In the genomic region with DNA sequence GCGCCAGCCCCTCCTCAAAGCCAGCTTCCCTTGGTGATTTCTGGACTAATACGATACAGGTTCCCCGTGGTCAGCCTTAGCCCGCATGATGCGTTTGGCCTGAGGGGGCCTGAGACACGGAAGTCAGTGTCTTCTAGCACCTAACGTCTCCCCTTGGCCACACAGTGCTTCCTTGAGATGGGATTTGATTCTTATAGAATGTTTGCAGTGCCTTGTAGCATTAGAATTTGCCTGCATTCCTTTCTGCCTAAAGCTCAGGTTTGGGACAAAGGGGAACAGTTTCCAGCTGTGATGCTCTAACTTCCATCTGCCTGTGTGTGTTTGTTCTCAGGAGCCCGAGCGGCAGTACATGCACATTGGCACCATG, we compare ENCODE assay signal across 14 cellular contexts. TPM values are rescaled to one million over a fixed set of nuclear protein-coding genes. Genes with fewer than 3 reads are reported as not detected.
DNase-seq lines count a peak whose midpoint lies in the region; ATAC-seq and TF ChIP-seq lines count a peak whose summit lies in the region.
"Had no signal": no experiment of that assay in that cellular context is flagged by ENCODE, and none has a peak within 500 bp of the region (broad histone marks: within the 10 kb centered on the region; RNA-seq: fewer than 3 reads in every experiment).

No MANE protein-coding gene starts in this region.

- DNase-seq in activated CD8-positive, alpha-beta T cell treated with anti-CD3 and anti-CD28 coated beads for 36 hours, result no peak
- DNase-seq in activated CD8-positive, alpha-beta T cell treated with anti-CD3 and anti-CD28 coated beads, Interleukin-2, amount 10 ng/mL, durations not matched to agents 7 days and 5 days, result no peak
- no peak for DNase-seq in WTC11 (ENCODE audit: low spot score)
- DNase-seq in stimulated activated effector memory CD8-positive, alpha-beta T cell treated with anti-CD3 and anti-CD28 coated beads, Interleukin-12 subunit alpha, Interleukin-12 subunit beta, amount 100 ng/mL, for 72 hours (ENCODE audit: low spot score in 2 of 2), result no peak
- no peak for DNase-seq in lower leg skin (ENCODE audit: low spot score in 2 of 2)
- DNase-seq in NCI-H146 treated with DMSO at 0.1 percent for 48 hours (lab: John Stamatoyannopoulos, UW; ENCODE audit: unreplicated experiment), result no peak

- peaks cover 31% of the 10 kb centered on the region for H3K27me3 Mint-ChIP-seq in activated CD8-positive, alpha-beta T cell treated with anti-CD3 and anti-CD28 coated beads for 36 hours
- peaks cover 9% of the 10 kb centered on the region for H3K27me3 Mint-ChIP-seq in activated CD8-positive, alpha-beta T cell treated with anti-CD3 and anti-CD28 coated beads, Interleukin-2, amount 10 ng/mL, durations not matched to agents 7 days and 5 days (ENCODE audit: low read depth)
- H3K27me3 Mint-ChIP-seq in WTC11 (ENCODE audit: low read depth), result no peaks in the 10 kb centered on the region

- WGBS in lower leg skin, 2 donors, result 54 to 63% methylated on average over 8 to 9 of the region's 9 CpGs

- CTCF ChIA-PET in activated CD8-positive, alpha-beta T cell treated with anti-CD3 and anti-CD28 coated beads for 36 hours (lab: Charles Lee), result interaction anchor here (0.9 to 2.3 kb wide), 12 partner anchors 8 to 1039 kb away, joined by 3 to 10 read pairs (median 4); no protein-coding TSS in a partner anchor
- CTCF ChIA-PET in activated CD8-positive, alpha-beta T cell treated with anti-CD3 and anti-CD28 coated beads, Interleukin-2, amount 10 ng/mL, durations not matched to agents 7 days and 5 days (lab: Charles Lee), result interaction anchor here (0.9 to 3.3 kb wide), 7 partner anchors 12 to 1051 kb away, joined by 3 to 11 read pairs (median 3); no protein-coding TSS in a partner anchor
- CTCF ChIA-PET in WTC11 (lab: Charles Lee), result interaction anchor here (1.0 to 2.9 kb wide), 24 partner anchors 9 to 997 kb away, joined by 3 to 28 read pairs (median 5); a partner anchor contains a TSS

- no peak overlapping the region for H3K27ac Mint-ChIP-seq in activated CD8-positive, alpha-beta T cell treated with anti-CD3 and anti-CD28 coated beads for 36 hours
- no peak overlapping the region for H3K27ac Mint-ChIP-seq in activated CD8-positive, alpha-beta T cell treated with anti-CD3 and anti-CD28 coated beads, Interleukin-2, amount 10 ng/mL, durations not matched to agents 7 days and 5 days
- H3K27ac Mint-ChIP-seq in WTC11, result peak overlapping the region; percentile 86; the same call in 1 of the 2 replicates
- H3K27ac Mint-ChIP-seq in stimulated activated effector memory CD8-positive, alpha-beta T cell treated with anti-CD3 and anti-CD28 coated beads, Interleukin-12 subunit alpha, Interleukin-12 subunit beta, amount 100 ng/mL, for 72 hours, result no peak overlapping the region
- H3K27ac Mint-ChIP-seq: activated naive CD4-positive, alpha-beta T cell treated with anti-CD3 and anti-CD28 coated beads, Interleukin-2, amount 50 U/mL, for 24 hours; dendritic cell treated with granulocyte-macrophage colony-stimulating factor and Interleukin-4, amounts not matched to agents 40 ng/mL and 50 ng/mL, for 4 days had no signal

- peak; percentile 17 for ATAC-seq in activated CD8-positive, alpha-beta T cell treated with anti-CD3 and anti-CD28 coated beads for 36 hours
- ATAC-seq in activated CD8-positive, alpha-beta T cell treated with anti-CD3 and anti-CD28 coated beads, Interleukin-2, amount 10 ng/mL, durations not matched to agents 7 days and 5 days, result no peak
- ATAC-seq in HG03064 (IDR thresholded peaks at IDR 0.05; ENCODE audit: low read depth, unreplicated experiment) (peak; percentile 13), WTC11 (no peak; the same call in 1 of the 2 replicates), GM21515 (IDR thresholded peaks at IDR 0.05; ENCODE audit: unreplicated experiment) (no peak)
- peak; percentile 9 for ATAC-seq in stimulated activated effector memory CD8-positive, alpha-beta T cell treated with anti-CD3 and anti-CD28 coated beads, Interleukin-12 subunit alpha, Interleukin-12 subunit beta, amount 100 ng/mL, for 72 hours

- H3K36me3 Mint-ChIP-seq in activated CD8-positive, alpha-beta T cell treated with anti-CD3 and anti-CD28 coated beads for 36 hours (ENCODE audit: low read depth), result no peaks in the 10 kb centered on the region
- H3K36me3 Mint-ChIP-seq in activated CD8-positive, alpha-beta T cell treated with anti-CD3 and anti-CD28 coated beads, Interleukin-2, amount 10 ng/mL, durations not matched to agents 7 days and 5 days (ENCODE audit: low read depth), result no peaks in the 10 kb centered on the region
- peaks cover 56% of the 10 kb centered on the region for H3K36me3 Mint-ChIP-seq in WTC11
- no peaks in the 10 kb centered on the region for H3K36me3 Mint-ChIP-seq in stimulated activated effector memory CD8-positive, alpha-beta T cell treated with anti-CD3 and anti-CD28 coated beads, Interleukin-12 subunit alpha, Interleukin-12 subunit beta, amount 100 ng/mL, for 72 hours
- H3K36me3 Mint-ChIP-seq: activated naive CD4-positive, alpha-beta T cell treated with anti-CD3 and anti-CD28 coated beads, Interleukin-2, amount 50 U/mL, for 24 hours had no signal

- POLR2A ChIA-PET in activated CD8-positive, alpha-beta T cell treated with anti-CD3 and anti-CD28 coated beads for 36 hours (lab: Charles Lee), result interaction anchor here (1.2 kb wide), 1 partner anchor 41 kb away, joined by 3 read pairs; no protein-coding TSS in a partner anchor
- POLR2A ChIA-PET in activated CD8-positive, alpha-beta T cell treated with anti-CD3 and anti-CD28 coated beads, Interleukin-2, amount 10 ng/mL, durations not matched to agents 7 days and 5 days (lab: Charles Lee), result no interaction called here
- POLR2A ChIA-PET in WTC11 (lab: Charles Lee), result no interaction called here

- no peak overlapping the region for H3K4me3 Mint-ChIP-seq in activated CD8-positive, alpha-beta T cell treated with anti-CD3 and anti-CD28 coated beads for 36 hours
- no peak overlapping the region for H3K4me3 Mint-ChIP-seq in activated CD8-positive, alpha-beta T cell treated with anti-CD3 and anti-CD28 coated beads, Interleukin-2, amount 10 ng/mL, durations not matched to agents 7 days and 5 days
- H3K4me3 Mint-ChIP-seq in WTC11, result no peak overlapping the region
- H3K4me3 Mint-ChIP-seq in stimulated activated effector memory CD8-positive, alpha-beta T cell treated with anti-CD3 and anti-CD28 coated beads, Interleukin-12 subunit alpha, Interleukin-12 subunit beta, amount 100 ng/mL, for 72 hours, result no peak overlapping the region
- H3K4me3 Mint-ChIP-seq: activated naive CD4-positive, alpha-beta T cell treated with anti-CD3 and anti-CD28 coated beads, Interleukin-2, amount 50 U/mL, for 24 hours; dendritic cell treated with granulocyte-macrophage colony-stimulating factor and Interleukin-4, amounts not matched to agents 40 ng/mL and 50 ng/mL, for 4 days had no signal

- no peak for TF ChIP-seq POLR2A in lower leg skin (IDR thresholded peaks at IDR 0.05)

- intact Hi-C loops in activated CD8-positive, alpha-beta T cell treated with anti-CD3 and anti-CD28 coated beads for 36 hours (cut with micrococcal nuclease), result no loop called here
- intact Hi-C loops in lower leg skin (cut with DNase I; ENCODE audit: low total_unique reads), result no loop called here

- H3K4me3 ChIP-seq in lower leg skin (ENCODE audit: low read depth, poor library complexity, severe bottlenecking), result no peak overlapping the region

- peak; percentile 28 for TF ChIP-seq CTCF in activated CD8-positive, alpha-beta T cell treated with anti-CD3 and anti-CD28 coated beads for 36 hours (IDR thresholded peaks at IDR 0.05)
- TF ChIP-seq CTCF in WTC11 (IDR thresholded peaks at IDR 0.05) (no peak), lower leg skin (IDR thresholded peaks at IDR 0.05) (no peak)

- H3K4me1 Mint-ChIP-seq in activated CD8-positive, alpha-beta T cell treated with anti-CD3 and anti-CD28 coated beads for 36 hours (ENCODE audit: low read depth), result no peaks in the 10 kb centered on the region
- no peaks in the 10 kb centered on the region for H3K4me1 Mint-ChIP-seq in activated CD8-positive, alpha-beta T cell treated with anti-CD3 and anti-CD28 coated beads, Interleukin-2, amount 10 ng/mL, durations not matched to agents 7 days and 5 days (ENCODE audit: low read depth)
- peaks cover 29% of the 10 kb centered on the region for H3K4me1 Mint-ChIP-seq in WTC11
- no peaks in the 10 kb centered on the region for H3K4me1 Mint-ChIP-seq in stimulated activated effector memory CD8-positive, alpha-beta T cell treated with anti-CD3 and anti-CD28 coated beads, Interleukin-12 subunit alpha, Interleukin-12 subunit beta, amount 100 ng/mL, for 72 hours
- H3K4me1 Mint-ChIP-seq: activated naive CD4-positive, alpha-beta T cell treated with anti-CD3 and anti-CD28 coated beads, Interleukin-2, amount 50 U/mL, for 24 hours had no signal

- no peaks in the 10 kb centered on the region for H3K9me3 Mint-ChIP-seq in activated CD8-positive, alpha-beta T cell treated with anti-CD3 and anti-CD28 coated beads for 36 hours
- no peaks in the 10 kb centered on the region for H3K9me3 Mint-ChIP-seq in activated CD8-positive, alpha-beta T cell treated with anti-CD3 and anti-CD28 coated beads, Interleukin-2, amount 10 ng/mL, durations not matched to agents 7 days and 5 days (ENCODE audit: insufficient read depth)
- H3K9me3 Mint-ChIP-seq in WTC11, result no peaks in the 10 kb centered on the region
- no peaks in the 10 kb centered on the region for H3K9me3 Mint-ChIP-seq in stimulated activated effector memory CD8-positive, alpha-beta T cell treated with anti-CD3 and anti-CD28 coated beads, Interleukin-12 subunit alpha, Interleukin-12 subunit beta, amount 100 ng/mL, for 72 hours
- H3K9me3 Mint-ChIP-seq: activated naive CD4-positive, alpha-beta T cell treated with anti-CD3 and anti-CD28 coated beads, Interleukin-2, amount 50 U/mL, for 24 hours; dendritic cell treated with granulocyte-macrophage colony-stimulating factor and Interleukin-4, amounts not matched to agents 40 ng/mL and 50 ng/mL, for 4 days had no signal

TF ChIP-seq in WTC11, 78 proteins besides CTCF, POLR2A, EP300 and RAD21 (continues in another document):
- TF ChIP-seq ATF1 (CRISPR knock-in tag; IDR thresholded peaks at IDR 0.05), result no peak

RNA-seq across cellular contexts. Expression of a gene that starts 34.4 kb away (rescaled TPM):
- not detected for total RNA-seq in activated CD8-positive, alpha-beta T cell treated with anti-CD3 and anti-CD28 coated beads for 36 hours
- total RNA-seq in activated CD8-positive, alpha-beta T cell treated with anti-CD3 and anti-CD28 coated beads, Interleukin-2, amount 10 ng/mL, durations not matched to agents 7 days and 5 days, result not detected
- total RNA-seq in WTC11 (2021) (0.21 to 0.64 TPM (median 0.33 TPM) in 3 replicates), lower leg skin (under 1 TPM in 2 of 4 donors, not detected in 2; 0.21 to 0.32 TPM)
- total RNA-seq: A172; activated CD8-positive, alpha-beta memory T cell treated with anti-CD3 and anti-CD28 coated beads for 36 hours; fibroblast of villous mesenchyme; T-helper 2 cell treated with Interferon-gamma antibody and Interleukin-4, amounts not matched to agents 100 ng/mL and 5 ng/mL, for 36 hours had no signal

RNA-seq across cellular contexts. Expression of a gene that starts 52.3 kb away (rescaled TPM):
- 10 to 100 TPM; 10.6 to 10.7 TPM for total RNA-seq in activated CD8-positive, alpha-beta T cell treated with anti-CD3 and anti-CD28 coated beads for 36 hours
- 10 to 100 TPM; 10.8 to 13.8 TPM for total RNA-seq in activated CD8-positive, alpha-beta T cell treated with anti-CD3 and anti-CD28 coated beads, Interleukin-2, amount 10 ng/mL, durations not matched to agents 7 days and 5 days
- total RNA-seq in WTC11 (2021) (7.8 to 9.6 TPM (median 8.7 TPM) in 3 replicates), lower leg skin (10 to 100 TPM in 1 of 4 donors, 1 to 10 TPM in 3; 6.0 to 17.6 (median 8.4) TPM)

RNA-seq across cellular contexts. Expression of a gene that starts 52.4 kb away (rescaled TPM):
- total RNA-seq in activated CD8-positive, alpha-beta T cell treated with anti-CD3 and anti-CD28 coated beads for 36 hours, result 10 to 100 TPM; 54.3 to 57.8 TPM
- total RNA-seq in activated CD8-positive, alpha-beta T cell treated with anti-CD3 and anti-CD28 coated beads, Interleukin-2, amount 10 ng/mL, durations not matched to agents 7 days and 5 days, result 10 to 100 TPM; 39.1 to 49.7 TPM
- total RNA-seq in WTC11 (2021) (39.1 to 46.9 TPM (median 42.3 TPM) in 3 replicates), lower leg skin (10 to 100 TPM; 22.6 to 45.4 (median 30.5) TPM)

Comparison
In these comparisons a context has a peak if more than half of its experiments do, and no peak if none do; other contexts are left out.
1. ATAC-seq: peak in activated CD8-positive, alpha-beta T cell treated with anti-CD3 and anti-CD28 coated beads for 36 hours (single experiment), HG03064 (single experiment) and stimulated activated effector memory CD8-positive, alpha-beta T cell treated with anti-CD3 and anti-CD28 coated beads, Interleukin-12 subunit alpha, Interleukin-12 subunit beta, amount 100 ng/mL, for 72 hours (single experiment); none in activated CD8-positive, alpha-beta T cell treated with anti-CD3 and anti-CD28 coated beads, Interleukin-2, amount 10 ng/mL, durations not matched to agents 7 days and 5 days (single experiment), WTC11 (single experiment) and GM21515 (single experiment).